ENCODE assay signal across 9 cellular contexts in the genomic region with DNA sequence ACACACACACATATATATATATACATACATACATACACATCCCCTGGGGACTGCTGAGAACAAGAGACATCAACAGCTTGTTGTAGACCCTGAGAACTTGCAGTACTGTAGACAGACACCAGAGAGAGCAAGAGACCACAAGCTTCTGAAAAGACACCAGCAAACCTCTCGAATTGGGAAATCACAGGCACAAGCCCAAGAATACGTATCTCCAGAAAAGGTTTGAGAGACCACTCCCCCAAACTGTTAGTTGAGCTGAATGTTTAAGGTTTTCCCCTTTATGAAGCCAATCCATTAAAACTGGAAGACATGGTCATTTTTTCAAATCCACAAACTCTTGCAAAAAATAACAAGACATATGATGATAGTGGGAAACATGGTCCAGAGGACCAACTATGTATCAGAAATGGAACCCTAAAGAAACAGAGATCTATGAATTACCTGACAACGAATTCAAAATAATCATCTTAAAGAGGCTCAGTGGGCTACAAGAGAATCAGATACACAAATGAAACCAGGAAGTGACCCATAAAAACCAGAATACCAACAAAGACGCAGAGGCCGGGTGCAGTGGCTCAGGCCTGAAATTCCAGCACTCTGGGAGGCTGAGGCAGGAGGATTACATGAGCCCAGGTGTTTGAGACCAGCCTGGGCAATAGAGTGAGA. TPM values are rescaled to one million over a fixed set of nuclear protein-coding genes. Genes with fewer than 3 reads are reported as not detected.
DNase-seq lines count a peak whose midpoint lies in the region; ATAC-seq and TF ChIP-seq lines count a peak whose summit lies in the region.
"Had no signal": no experiment of that assay in that cellular context is flagged by ENCODE, and none has a peak within 500 bp of the region (broad histone marks: within the 10 kb centered on the region; RNA-seq: fewer than 3 reads in every experiment).

No MANE protein-coding gene starts in this region.

- no peaks in the 10 kb centered on the region for H3K9me2 ChIP-seq in MM.1S (replicated peaks; ENCODE audit: insufficient read depth, low read length)

- H3K9me3 ChIP-seq in MM.1S (replicated peaks; ENCODE audit: insufficient read depth, low read length), result no peaks in the 10 kb centered on the region

- H3K79me2 ChIP-seq in MM.1S (ENCODE audit: low read length), result no peaks in the 10 kb centered on the region

- H3K27me3 ChIP-seq in MM.1S (replicated peaks; ENCODE audit: insufficient read depth, low read length), result no peaks in the 10 kb centered on the region

- peak overlapping the region in 1 of 5 donors; percentile 3 for H3K4me3 Mint-ChIP-seq in immature natural killer cell
- H3K4me3 Mint-ChIP-seq: dendritic cell treated with granulocyte-macrophage colony-stimulating factor and Interleukin-4, amounts not matched to agents 40 ng/mL and 50 ng/mL, for 4 days had no signal

- peaks cover 0 to 18% (median 4%) of the 10 kb centered on the region in 6 donors for H3K9me3 Mint-ChIP-seq in immature natural killer cell

- peak; percentile 87 for DNase-seq in SIG-M5 treated with dmso at 0.1 percent for 504 hours (lab: John Stamatoyannopoulos, UW; ENCODE audit: unreplicated experiment)
- no peak for DNase-seq in SIG-M5 (lab: John Stamatoyannopoulos, UW)
- peak; percentile 78 for DNase-seq in MM.1S
- peak; percentile 68 to 69 for DNase-seq in SHP77 (lab: John Stamatoyannopoulos, UW)
- peak; percentile 41 for DNase-seq in brain pericyte (ENCODE audit: low read depth, low spot score)
- DNase-seq in immature natural killer cell, result peak; percentile 68 to 78 (median 74)
- DNase-seq in stimulated activated CD4-positive, alpha-beta T cell treated with anti-CD3 and anti-CD28 coated beads, Interleukin-2, amount 100 ng/mL, for 4 hours (ENCODE audit: low read depth), result peak; percentile 44

- TF ChIP-seq CTCF in MM.1S (IDR thresholded peaks at IDR 0.05; ENCODE audit: low read length), result peak; percentile 65

- peaks cover 0 to 6% (median 3%) of the 10 kb centered on the region in 3 donors for H3K36me3 Mint-ChIP-seq in immature natural killer cell

- H3K27ac Mint-ChIP-seq in immature natural killer cell, result peak overlapping the region in 3 of 6 donors; percentile 15 to 56 (median 54)
- H3K27ac Mint-ChIP-seq: dendritic cell treated with granulocyte-macrophage colony-stimulating factor and Interleukin-4, amounts not matched to agents 40 ng/mL and 50 ng/mL, for 4 days had no signal

- H3K27ac ChIP-seq in MM.1S (ENCODE audit: low read length), result no peak overlapping the region

- no peak overlapping the region for H3K4me3 ChIP-seq in MM.1S (ENCODE audit: low read length)

- H3K9ac ChIP-seq in MM.1S (ENCODE audit: low read length), result no peak overlapping the region

- H2AFZ ChIP-seq in MM.1S (ENCODE audit: low read length), result no peak overlapping the region

- H3F3A ChIP-seq in MM.1S (ENCODE audit: insufficient read depth, low read length), result no peaks in the 10 kb centered on the region

- H3K4me1 Mint-ChIP-seq in immature natural killer cell, result peaks cover 26 to 35% of the 10 kb centered on the region in 2 donors

- no peaks in the 10 kb centered on the region for H3K4me1 ChIP-seq in MM.1S (ENCODE audit: low read length)

- H3K36me3 ChIP-seq in MM.1S (replicated peaks; ENCODE audit: insufficient read depth, low read length), result no peaks in the 10 kb centered on the region

- H3K4me2 ChIP-seq in MM.1S (ENCODE audit: low read depth, low read length), result no peak overlapping the region

- ATAC-seq in HG02623 (IDR thresholded peaks at IDR 0.05; ENCODE audit: unreplicated experiment), result no peak

- H3K27me3 Mint-ChIP-seq in immature natural killer cell (ENCODE audit: low read depth in 3 of 3), result peaks cover 4 to 5% (median 4%) of the 10 kb centered on the region in 3 donors

- no peaks in the 10 kb centered on the region for H4K20me1 ChIP-seq in MM.1S (ENCODE audit: insufficient read depth, low read length)

RNA-seq across cellular contexts. Expression of a gene that starts 45.1 kb away (rescaled TPM):
- 10 to 100 TPM; 39.1 to 55.0 (median 42.4) TPM for polyA plus RNA-seq in immature natural killer cell
